ENCODE assay signal across 1 cellular context in genomic region chr7:81140206-81140605, GRCh38.
A peak's percentile ranks its signal among the peaks of the same experiment; 100 is the strongest.
TF ChIP-seq lines count a peak whose summit lies in the region.

No MANE protein-coding gene starts in this region.

TF ChIP-seq in HepG2, 621 proteins besides CTCF, POLR2A, EP300 and RAD21 (continued from another document):
- TF ChIP-seq CERS6 (CRISPR knock-in tag; IDR thresholded peaks at IDR 0.05): no peak
- TF ChIP-seq ZNF124 (CRISPR knock-in tag; IDR thresholded peaks at IDR 0.05): no peak
- TF ChIP-seq DR1 (CRISPR knock-in tag; IDR thresholded peaks at IDR 0.05): no peak
- TF ChIP-seq BCL6 (CRISPR knock-in tag; IDR thresholded peaks at IDR 0.05): peak; percentile 35; the same call in 1 of the 2 replicates
- no peak for TF ChIP-seq ZBTB7B (CRISPR knock-in tag; IDR thresholded peaks at IDR 0.05)
TF ChIP-seq in HepG2: peak in this region for 2.
